Comparison of ENCODE assay signal across 8 cellular contexts in genomic region chr17:19508327-19508867, GRCh38. TPM values are rescaled to one million over a fixed set of nuclear protein-coding genes. Genes with fewer than 3 reads are reported as not detected.
DNase-seq lines count a peak whose midpoint lies in the region; ATAC-seq and TF ChIP-seq lines count a peak whose summit lies in the region.

No MANE protein-coding gene starts in this region.

- no peaks in the 10 kb centered on the region for H3K9me3 ChIP-seq in colonic mucosa

- H3K4me3 Mint-ChIP-seq in mesothelial cell of epicardium, result peak overlapping the region; percentile 86
- H3K4me3 Mint-ChIP-seq in stimulated activated effector memory CD8-positive, alpha-beta T cell treated with anti-CD3 and anti-CD28 coated beads, Interleukin-12 subunit alpha, Interleukin-12 subunit beta, amount 100 ng/mL, for 72 hours, result peak overlapping the region; percentile 81

- peak overlapping the region; percentile 58 to 74 for H3K9ac ChIP-seq in colonic mucosa (ENCODE audit: low read depth in 2 of 2, low read length in 2 of 2)

- no peaks in the 10 kb centered on the region for H3K36me3 Mint-ChIP-seq in mesothelial cell of epicardium
- peaks cover 25% of the 10 kb centered on the region for H3K36me3 Mint-ChIP-seq in stimulated activated effector memory CD8-positive, alpha-beta T cell treated with anti-CD3 and anti-CD28 coated beads, Interleukin-12 subunit alpha, Interleukin-12 subunit beta, amount 100 ng/mL, for 72 hours

- intact Hi-C loops in colonic mucosa (cut with DNase I), result no loop called here

- peaks cover 20% of the 10 kb centered on the region for H3K4me1 Mint-ChIP-seq in mesothelial cell of epicardium
- peaks cover 11% of the 10 kb centered on the region for H3K4me1 Mint-ChIP-seq in stimulated activated effector memory CD8-positive, alpha-beta T cell treated with anti-CD3 and anti-CD28 coated beads, Interleukin-12 subunit alpha, Interleukin-12 subunit beta, amount 100 ng/mL, for 72 hours

- H3K4me1 ChIP-seq in colonic mucosa, result no peaks in the 10 kb centered on the region

- TF ChIP-seq CTCF in colonic mucosa (IDR thresholded peaks at IDR 0.05) (no peak), mesothelial cell of epicardium (IDR thresholded peaks at IDR 0.05; ENCODE audit: unreplicated experiment) (no peak)

- H3K27me3 ChIP-seq in colonic mucosa, result no peaks in the 10 kb centered on the region

- peak overlapping the region; percentile 79 for H3K4me3 ChIP-seq in colonic mucosa

- ATAC-seq in HG03521 (IDR thresholded peaks at IDR 0.05; ENCODE audit: unreplicated experiment), result peak; percentile 32
- ATAC-seq in stimulated activated effector memory CD8-positive, alpha-beta T cell treated with anti-CD3 and anti-CD28 coated beads, Interleukin-12 subunit alpha, Interleukin-12 subunit beta, amount 100 ng/mL, for 72 hours, result peak; percentile 63

- H3K36me3 ChIP-seq in colonic mucosa, result no peaks in the 10 kb centered on the region

- H3K27ac Mint-ChIP-seq in mesothelial cell of epicardium, result peak overlapping the region; percentile 98
- H3K27ac Mint-ChIP-seq in stimulated activated effector memory CD8-positive, alpha-beta T cell treated with anti-CD3 and anti-CD28 coated beads, Interleukin-12 subunit alpha, Interleukin-12 subunit beta, amount 100 ng/mL, for 72 hours, result peak overlapping the region; percentile 100

- no peaks in the 10 kb centered on the region for H3K9me3 Mint-ChIP-seq in mesothelial cell of epicardium
- H3K9me3 Mint-ChIP-seq in stimulated activated effector memory CD8-positive, alpha-beta T cell treated with anti-CD3 and anti-CD28 coated beads, Interleukin-12 subunit alpha, Interleukin-12 subunit beta, amount 100 ng/mL, for 72 hours, result no peaks in the 10 kb centered on the region

- peak overlapping the region; percentile 80 for H3K27ac ChIP-seq in colonic mucosa

- DNase-seq in activated T-cell treated with anti-CD3 and anti-CD28 coated beads for 1 hour (ENCODE audit: low read depth) (peak; percentile 37), UCSD-AML1 (lab: John Stamatoyannopoulos, UW; ENCODE audit: unreplicated experiment) (peak; percentile 56), colonic mucosa (peak; percentile 42), mesothelial cell of epicardium (ENCODE audit: low spot score in 2 of 2, unreplicated experiment in 2 of 2) (no peak), NCI-H1417 (lab: John Stamatoyannopoulos, UW) (no peak)
- no peak for DNase-seq in activated T-cell treated with anti-CD3 and anti-CD28 coated beads, Interleukin-2, amount 50 U/mL, for 48 hours
- DNase-seq in stimulated activated effector memory CD8-positive, alpha-beta T cell treated with anti-CD3 and anti-CD28 coated beads, Interleukin-12 subunit alpha, Interleukin-12 subunit beta, amount 100 ng/mL, for 72 hours (ENCODE audit: low spot score in 2 of 2), result no peak

- peaks cover 2% of the 10 kb centered on the region for H3K27me3 Mint-ChIP-seq in mesothelial cell of epicardium (ENCODE audit: low read depth)

RNA-seq across cellular contexts. Expression of gene SLC47A1, which starts 25.3 kb away (rescaled TPM):
- 1 to 10 TPM in 1 of 2 donors, under 1 TPM in 1; 0.37 to 1.0 TPM for total RNA-seq in colonic mucosa
- 5.5 to 9.2 TPM (median 5.9 TPM) in 3 replicates for total RNA-seq in mesothelial cell of epicardium

Comparison
In these comparisons a context has a peak if more than half of its experiments do, and no peak if none do; other contexts are left out.
1. DNase-seq: peak in activated T-cell treated with anti-CD3 and anti-CD28 coated beads for 1 hour (single experiment), UCSD-AML1 (single experiment) and colonic mucosa (single experiment); none in activated T-cell treated with anti-CD3 and anti-CD28 coated beads, Interleukin-2, amount 50 U/mL, for 48 hours (0 of 2), mesothelial cell of epicardium (0 of 2), stimulated activated effector memory CD8-positive, alpha-beta T cell treated with anti-CD3 and anti-CD28 coated beads, Interleukin-12 subunit alpha, Interleukin-12 subunit beta, amount 100 ng/mL, for 72 hours (0 of 2) and NCI-H1417 (0 of 3).